1 cellular context compared by ENCODE assay signal in the genomic region with DNA sequence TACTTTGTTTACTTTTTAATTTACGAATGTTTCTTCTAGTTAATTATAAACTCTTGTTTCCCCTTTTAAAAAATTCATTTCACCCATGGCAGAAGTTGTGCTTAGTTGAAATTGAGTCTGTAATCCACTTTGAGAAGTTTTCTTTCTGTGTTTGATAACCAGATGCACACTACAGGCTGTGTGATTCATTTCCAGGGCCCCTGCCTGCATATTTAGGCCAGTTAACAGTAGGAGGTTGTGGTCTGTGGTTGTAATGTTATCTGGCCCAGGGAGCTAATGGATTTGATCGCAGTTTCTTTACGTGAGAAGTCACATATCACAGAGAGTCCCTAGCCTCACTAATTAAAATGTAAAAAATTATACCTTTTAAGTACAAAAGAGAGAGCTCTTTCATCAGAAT.
A peak's percentile ranks its signal among the peaks of the same experiment; 100 is the strongest.
TF ChIP-seq lines count a peak whose summit lies in the region.

No MANE protein-coding gene starts in this region.

TF ChIP-seq in HEK293, 187 proteins besides CTCF, POLR2A, EP300 and RAD21 (continued from another document):
- TF ChIP-seq, protein P1, sequence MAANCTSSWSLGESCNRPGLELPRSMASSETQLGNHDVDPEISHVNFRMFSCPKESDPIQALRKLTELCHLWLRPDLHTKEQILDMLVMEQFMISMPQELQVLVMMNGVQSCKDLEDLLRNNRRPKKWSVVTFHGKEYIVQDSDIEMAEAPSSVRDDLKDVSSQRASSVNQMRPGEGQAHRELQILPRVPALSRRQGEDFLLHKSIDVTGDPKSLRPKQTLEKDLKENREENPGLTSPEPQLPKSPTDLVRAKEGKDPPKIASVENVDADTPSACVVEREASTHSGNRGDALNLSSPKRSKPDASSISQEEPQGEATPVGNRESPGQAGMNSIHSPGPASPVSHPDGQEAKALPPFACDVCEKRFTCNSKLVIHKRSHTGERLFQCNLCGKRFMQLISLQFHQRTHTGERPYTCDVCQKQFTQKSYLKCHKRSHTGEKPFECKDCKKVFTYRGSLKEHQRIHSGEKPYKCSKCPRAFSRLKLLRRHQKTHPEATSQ (tag by site-specific recombination; IDR thresholded peaks at IDR 0.05) = no peak
- TF ChIP-seq ZNF654 (tag by site-specific recombination; IDR thresholded peaks at IDR 0.05; ENCODE audit: low read depth) (no peak), ZBTB49 (tag by site-specific recombination; IDR thresholded peaks at IDR 0.05; ENCODE audit: low read depth) (no peak), ZEB2 (tag by site-specific recombination; IDR thresholded peaks at IDR 0.05) (0 out of 2 replicates have a peak, but pooled peaks have one; percentile 49), ZNF426 (tag by site-specific recombination; IDR thresholded peaks at IDR 0.05) (no peak), ZIC2 (tag by site-specific recombination; IDR thresholded peaks at IDR 0.05) (peak; percentile 82), OVOL3 (tag by site-specific recombination; IDR thresholded peaks at IDR 0.05) (peak; percentile 71; the same call in 1 of the 2 replicates), ZNF132 (tag by site-specific recombination; IDR thresholded peaks at IDR 0.05; ENCODE audit: borderline replicate concordance) (no peak), ZNF23 (tag by site-specific recombination; IDR thresholded peaks at IDR 0.05; ENCODE audit: borderline replicate concordance) (no peak), ZNF580 (tag by site-specific recombination; IDR thresholded peaks at IDR 0.05) (peak; percentile 48; the same call in 1 of the 2 replicates), ZBTB20 (tag by site-specific recombination; IDR thresholded peaks at IDR 0.05) (peak; percentile 89), TCF7L2 (IDR thresholded peaks at IDR 0.05; ENCODE audit: borderline replicate concordance, low read depth, low read length) (no peak), ZNF416 (tag by site-specific recombination; IDR thresholded peaks at IDR 0.05) (no peak), ZNF155 (tag by site-specific recombination; IDR thresholded peaks at IDR 0.05) (no peak), ZNF596 (tag by site-specific recombination; IDR thresholded peaks at IDR 0.05) (0 out of 2 replicates have a peak, but pooled peaks have one; percentile 26), ZBTB48 (tag by site-specific recombination; IDR thresholded peaks at IDR 0.05) (peak; percentile 73), SCRT2 (tag by site-specific recombination; IDR thresholded peaks at IDR 0.05) (no peak; the same call in 1 of the 2 replicates), ZNF2 (tag by site-specific recombination; IDR thresholded peaks at IDR 0.05) (no peak), SALL2 (tag by site-specific recombination; IDR thresholded peaks at IDR 0.05; ENCODE audit: borderline replicate concordance) (no peak), REST (tag by site-specific recombination; IDR thresholded peaks at IDR 0.05) (no peak), ZNF510 (tag by site-specific recombination; IDR thresholded peaks at IDR 0.05; ENCODE audit: insufficient replicate concordance) (no peak), ZNF629 (tag by site-specific recombination; IDR thresholded peaks at IDR 0.05) (peak; percentile 69), PBX3 (CRISPR knock-in tag; IDR thresholded peaks at IDR 0.05) (no peak), WT1 (tag by site-specific recombination; IDR thresholded peaks at IDR 0.05) (peak; percentile 78), SP7 (tag by site-specific recombination; IDR thresholded peaks at IDR 0.05) (peak; percentile 93), KLF1 (tag by site-specific recombination; IDR thresholded peaks at IDR 0.05) (no peak)
- TF ChIP-seq, protein P2, sequence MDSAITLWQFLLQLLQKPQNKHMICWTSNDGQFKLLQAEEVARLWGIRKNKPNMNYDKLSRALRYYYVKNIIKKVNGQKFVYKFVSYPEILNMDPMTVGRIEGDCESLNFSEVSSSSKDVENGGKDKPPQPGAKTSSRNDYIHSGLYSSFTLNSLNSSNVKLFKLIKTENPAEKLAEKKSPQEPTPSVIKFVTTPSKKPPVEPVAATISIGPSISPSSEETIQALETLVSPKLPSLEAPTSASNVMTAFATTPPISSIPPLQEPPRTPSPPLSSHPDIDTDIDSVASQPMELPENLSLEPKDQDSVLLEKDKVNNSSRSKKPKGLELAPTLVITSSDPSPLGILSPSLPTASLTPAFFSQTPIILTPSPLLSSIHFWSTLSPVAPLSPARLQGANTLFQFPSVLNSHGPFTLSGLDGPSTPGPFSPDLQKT (IDR thresholded peaks at IDR 0.05; ENCODE audit: borderline replicate concordance, low read depth, low read length) = no peak
- TF ChIP-seq, protein P3, sequence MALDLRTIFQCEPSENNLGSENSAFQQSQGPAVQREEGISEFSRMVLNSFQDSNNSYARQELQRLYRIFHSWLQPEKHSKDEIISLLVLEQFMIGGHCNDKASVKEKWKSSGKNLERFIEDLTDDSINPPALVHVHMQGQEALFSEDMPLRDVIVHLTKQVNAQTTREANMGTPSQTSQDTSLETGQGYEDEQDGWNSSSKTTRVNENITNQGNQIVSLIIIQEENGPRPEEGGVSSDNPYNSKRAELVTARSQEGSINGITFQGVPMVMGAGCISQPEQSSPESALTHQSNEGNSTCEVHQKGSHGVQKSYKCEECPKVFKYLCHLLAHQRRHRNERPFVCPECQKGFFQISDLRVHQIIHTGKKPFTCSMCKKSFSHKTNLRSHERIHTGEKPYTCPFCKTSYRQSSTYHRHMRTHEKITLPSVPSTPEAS (tag by site-specific recombination; IDR thresholded peaks at IDR 0.05) = no peak
